8 cellular contexts compared by ENCODE assay signal in genomic region chr1:180229483-180230415, GRCh38. TPM values are rescaled to one million over a fixed set of nuclear protein-coding genes. Genes with fewer than 3 reads are reported as not detected.
A peak's percentile ranks its signal among the peaks of the same experiment; 100 is the strongest.
DNase-seq lines count a peak whose midpoint lies in the region; ATAC-seq and TF ChIP-seq lines count a peak whose summit lies in the region.

Gene LHX4 (plus strand): TSS chr1:180230264. CDS start chr1:180230530, 266 bp downstream.

- peaks cover 77% of the 10 kb centered on the region for H3K27me3 Mint-ChIP-seq in MCF 10A (ENCODE audit: insufficient read depth, unreplicated experiment)
- H3K27me3 Mint-ChIP-seq in stimulated activated naive CD8-positive, alpha-beta T cell treated with anti-CD3 and anti-CD28 coated beads, Interleukin-15, amount 100 ng/mL, for 72 hours = peaks cover 93% of the 10 kb centered on the region

- TF ChIP-seq CTCF in Panc1 (IDR thresholded peaks at IDR 0.05) = no peak
- TF ChIP-seq CTCF in MCF 10A (IDR thresholded peaks at IDR 0.05; ENCODE audit: unreplicated experiment) = no peak
- TF ChIP-seq CTCF in kidney epithelial cell (IDR thresholded peaks at IDR 0.05; ENCODE audit: insufficient read depth, low read length, poor library complexity, severe bottlenecking) = no peak

- H3K9me3 ChIP-seq in Panc1 (ENCODE audit: control insufficient read depth, insufficient read depth, low read depth, low read length) = no peaks in the 10 kb centered on the region

- POLR2A ChIA-PET in Panc1 (lab: Charles Lee) = no interaction called here
- POLR2A ChIA-PET in MCF 10A (lab: Yijun Ruan, JAX) = no interaction called here

- BruUV-seq in Panc1 (replicated peaks; lab: Mats Ljungman, UMichigan) = no TSS peak
- no TSS peak for BruUV-seq in MCF 10A (replicated peaks; lab: Mats Ljungman, UMichigan)

- H3K4me3 ChIP-seq in Panc1 (ENCODE audit: low read depth in 2 of 2, low read length in 2 of 2) (peak within 1 kb of the TSS; percentile 51 to 71), kidney epithelial cell (ENCODE audit: low read depth, low read length) (peak within 1 kb of the TSS; percentile 35)

- H3K36me3 ChIP-seq in Panc1 (ENCODE audit: control insufficient read depth, insufficient read depth, low read length) (no peaks in the 10 kb centered on the region), kidney epithelial cell (ENCODE audit: control insufficient read depth, insufficient read depth, low read length) (no peaks in the 10 kb centered on the region)

- intact Hi-C loops in Panc1 (cut with micrococcal nuclease; ENCODE audit: unreplicated experiment) = no loop called here
- intact Hi-C loops in MCF 10A (cut with micrococcal nuclease) = no loop called here

- no peak within 1 kb of the TSS for H3K27ac ChIP-seq in Panc1 (ENCODE audit: low read length)

- H3K4me1 Mint-ChIP-seq in MCF 10A (ENCODE audit: insufficient read depth, unreplicated experiment) = no peaks in the 10 kb centered on the region
- H3K4me1 Mint-ChIP-seq in stimulated activated naive CD8-positive, alpha-beta T cell treated with anti-CD3 and anti-CD28 coated beads, Interleukin-15, amount 100 ng/mL, for 72 hours = peaks cover 52% of the 10 kb centered on the region

- no peaks in the 10 kb centered on the region for H3K36me3 Mint-ChIP-seq in MCF 10A (ENCODE audit: insufficient read depth, unreplicated experiment)

- in situ Hi-C loops in Panc1 (cut with HindIII; ENCODE audit: low pct_unique_long_range_greater_than_20kb, low sequenced_read_pairs) = no loop called here

- H3K27me3 ChIP-seq in Panc1 (ENCODE audit: control insufficient read depth, insufficient read depth, low read length) (peaks cover 27% of the 10 kb centered on the region), kidney epithelial cell (ENCODE audit: control insufficient read depth, insufficient read depth, low read length) (peaks cover 79% of the 10 kb centered on the region)

- DNase-seq in NCI-H748 (lab: John Stamatoyannopoulos, UW; ENCODE audit: unreplicated experiment) (peak; percentile 52), NCI-H748 treated with DMSO at 0.1 percent for 48 hours (lab: John Stamatoyannopoulos, UW) (no peak), Panc1 (ENCODE audit: low read depth, low spot score) (no peak), MCF 10A (ENCODE audit: unreplicated experiment) (peak; percentile 36), kidney epithelial cell (ENCODE audit: low read depth) (no peak)
- DNase-seq in stimulated activated naive CD8-positive, alpha-beta T cell treated with anti-CD3 and anti-CD28 coated beads, Interleukin-15, amount 100 ng/mL, for 72 hours = no peak

- H3K4me1 ChIP-seq in Panc1 (ENCODE audit: control insufficient read depth, insufficient read depth, low read length) = peaks cover 11% of the 10 kb centered on the region

- CTCF ChIA-PET in Panc1 (lab: Charles Lee) (no interaction called here), MCF 10A (lab: Yijun Ruan, JAX) (interaction anchor here (0.6 to 1.1 kb wide), 3 partner anchors 13 to 442 kb away, joined by 3 to 5 read pairs (median 3); no protein-coding TSS in a partner anchor)

- H3K9me3 Mint-ChIP-seq in MCF 10A (ENCODE audit: unreplicated experiment) = no peaks in the 10 kb centered on the region
- H3K9me3 Mint-ChIP-seq in stimulated activated naive CD8-positive, alpha-beta T cell treated with anti-CD3 and anti-CD28 coated beads, Interleukin-15, amount 100 ng/mL, for 72 hours = no peaks in the 10 kb centered on the region

- H3K4me3 Mint-ChIP-seq in MCF 10A (ENCODE audit: unreplicated experiment) = peak within 1 kb of the TSS; percentile 73
- peak within 1 kb of the TSS; percentile 75 to 81 for H3K4me3 Mint-ChIP-seq in stimulated activated naive CD8-positive, alpha-beta T cell treated with anti-CD3 and anti-CD28 coated beads, Interleukin-15, amount 100 ng/mL, for 72 hours

- H3K27ac Mint-ChIP-seq in MCF 10A (ENCODE audit: low read depth, unreplicated experiment) = no peak within 1 kb of the TSS
- H3K27ac Mint-ChIP-seq in stimulated activated naive CD8-positive, alpha-beta T cell treated with anti-CD3 and anti-CD28 coated beads, Interleukin-15, amount 100 ng/mL, for 72 hours = no peak within 1 kb of the TSS

- ATAC-seq in HG03442 (IDR thresholded peaks at IDR 0.05; ENCODE audit: unreplicated experiment) (peak; percentile 34), Panc1 (peak; percentile 71), GM18502 (IDR thresholded peaks at IDR 0.05; ENCODE audit: poor library complexity, unreplicated experiment) (no peak)
- peak; percentile 37 for ATAC-seq in stimulated activated naive CD8-positive, alpha-beta T cell treated with anti-CD3 and anti-CD28 coated beads, Interleukin-15, amount 100 ng/mL, for 72 hours

RNA-seq across cellular contexts. Expression of gene LHX4, which starts in this region (rescaled TPM):
- total RNA-seq in Panc1 (2021; ENCODE audit: unreplicated experiment) (0.72 TPM), MCF 10A (2022) (0.07 TPM in 1 of 2 replicates, not detected in the other), kidney epithelial cell (under 0.01 TPM in 1 of 2 replicates, not detected in the other)
- 1.4 TPM for polyA plus RNA-seq in Panc1 (2012; ENCODE audit: insufficient read length)

Comparison
In these comparisons a context has a peak if more than half of its experiments do, and no peak if none do; other contexts are left out.
1. Peak in DNase-seq in MCF 10A; RNA of the gene not detected or under 1 TPM.